1 cellular context compared by ENCODE assay signal in genomic region chr16:19093631-19094541, GRCh38.
A peak's percentile ranks its signal among the peaks of the same experiment; 100 is the strongest.
TF ChIP-seq lines count a peak whose summit lies in the region.

No MANE protein-coding gene starts in this region.

TF ChIP-seq in HepG2, 621 proteins besides CTCF, POLR2A, EP300 and RAD21 (continued from another document and continues in another):
- no peak for TF ChIP-seq KIAA2018 (CRISPR knock-in tag; IDR thresholded peaks at IDR 0.05; ENCODE audit: borderline replicate concordance)
- 0 out of 2 replicates have a peak, but pooled peaks have one; percentile 44 for TF ChIP-seq KDM6A (CRISPR knock-in tag; IDR thresholded peaks at IDR 0.05; ENCODE audit: low read depth)
- no peak for TF ChIP-seq NFYC (CRISPR knock-in tag; IDR thresholded peaks at IDR 0.05)
- TF ChIP-seq ZBTB21 (CRISPR knock-in tag; IDR thresholded peaks at IDR 0.05) = no peak
- no peak for TF ChIP-seq ZFP1 (CRISPR knock-in tag; IDR thresholded peaks at IDR 0.05)
- no peak for TF ChIP-seq JUNB (CRISPR knock-in tag; IDR thresholded peaks at IDR 0.05; ENCODE audit: borderline replicate concordance)
- TF ChIP-seq BCLAF1 (IDR thresholded peaks at IDR 0.05) = no peak
- TF ChIP-seq ZNF841 (CRISPR knock-in tag; IDR thresholded peaks at IDR 0.05; ENCODE audit: borderline replicate concordance) = no peak
- no peak for TF ChIP-seq GMEB2 (CRISPR knock-in tag; IDR thresholded peaks at IDR 0.05; ENCODE audit: low read depth)
- TF ChIP-seq PAWR (CRISPR knock-in tag; IDR thresholded peaks at IDR 0.05; ENCODE audit: borderline replicate concordance) = no peak
- TF ChIP-seq PAXIP1 (CRISPR knock-in tag; conservative IDR thresholded peaks at IDR 0.05) = peak; percentile 87
- TF ChIP-seq ZNF335 (CRISPR knock-in tag; IDR thresholded peaks at IDR 0.05) = no peak
- TF ChIP-seq ZNF281 (CRISPR knock-in tag; IDR thresholded peaks at IDR 0.05; ENCODE audit: borderline replicate concordance) = no peak
- no peak for TF ChIP-seq PLRG1 (conservative IDR thresholded peaks at IDR 0.05)
- TF ChIP-seq ZNF784 (CRISPR knock-in tag; IDR thresholded peaks at IDR 0.05; ENCODE audit: borderline replicate concordance) = no peak
- TF ChIP-seq MEF2D (CRISPR knock-in tag; IDR thresholded peaks at IDR 0.05) = peak; percentile 79; the same call in 1 of the 2 replicates
- TF ChIP-seq GPN1 (CRISPR knock-in tag; IDR thresholded peaks at IDR 0.05; ENCODE audit: borderline replicate concordance) = no peak
- TF ChIP-seq CBX1 (IDR thresholded peaks at IDR 0.05; ENCODE audit: low read depth) = no peak
- no peak for TF ChIP-seq SOX6 (IDR thresholded peaks at IDR 0.05)
- TF ChIP-seq SOX6 (CRISPR knock-in tag; IDR thresholded peaks at IDR 0.05) = peak; percentile 76
- peak; percentile 9 for TF ChIP-seq EHMT2 (IDR thresholded peaks at IDR 0.05; ENCODE audit: borderline replicate concordance, low read depth, low read length)
- peak; percentile 60 for TF ChIP-seq HDAC1 (CRISPR knock-in tag; IDR thresholded peaks at IDR 0.05)
- TF ChIP-seq ZFYVE20 (CRISPR knock-in tag; IDR thresholded peaks at IDR 0.05; ENCODE audit: borderline replicate concordance, low read depth) = no peak
- TF ChIP-seq MAX (IDR thresholded peaks at IDR 0.05) = peak; percentile 30; the same call in 1 of the 2 replicates
- no peak for TF ChIP-seq ZNF333 (CRISPR knock-in tag; IDR thresholded peaks at IDR 0.05; ENCODE audit: borderline replicate concordance)
- TF ChIP-seq SCMH1 (CRISPR knock-in tag; IDR thresholded peaks at IDR 0.05; ENCODE audit: borderline replicate concordance) = no peak
- no peak for TF ChIP-seq GRHL1 (CRISPR knock-in tag; conservative IDR thresholded peaks at IDR 0.05)
- no peak for TF ChIP-seq ZNF484 (CRISPR knock-in tag; IDR thresholded peaks at IDR 0.05; ENCODE audit: borderline replicate concordance, low read depth)
- TF ChIP-seq TIGD3 (CRISPR knock-in tag; IDR thresholded peaks at IDR 0.05; ENCODE audit: borderline replicate concordance) = no peak
- no peak for TF ChIP-seq CEBPG (CRISPR knock-in tag; IDR thresholded peaks at IDR 0.05)
- no peak for TF ChIP-seq CHD4 (IDR thresholded peaks at IDR 0.05; ENCODE audit: borderline replicate concordance, low read length)
- TF ChIP-seq PCBP2 (optimal IDR thresholded peaks at IDR 0.05; ENCODE audit: low read depth, low read length, poor library complexity, severe bottlenecking) = no peak
- no peak for TF ChIP-seq RFX1 (IDR thresholded peaks at IDR 0.05)
- no peak for TF ChIP-seq ZNF136 (CRISPR knock-in tag; IDR thresholded peaks at IDR 0.05; ENCODE audit: low read depth)
- no peak for TF ChIP-seq MED13 (CRISPR knock-in tag; IDR thresholded peaks at IDR 0.05)
- no peak for TF ChIP-seq KMT2B (CRISPR knock-in tag; IDR thresholded peaks at IDR 0.05)
